In the genomic region with DNA sequence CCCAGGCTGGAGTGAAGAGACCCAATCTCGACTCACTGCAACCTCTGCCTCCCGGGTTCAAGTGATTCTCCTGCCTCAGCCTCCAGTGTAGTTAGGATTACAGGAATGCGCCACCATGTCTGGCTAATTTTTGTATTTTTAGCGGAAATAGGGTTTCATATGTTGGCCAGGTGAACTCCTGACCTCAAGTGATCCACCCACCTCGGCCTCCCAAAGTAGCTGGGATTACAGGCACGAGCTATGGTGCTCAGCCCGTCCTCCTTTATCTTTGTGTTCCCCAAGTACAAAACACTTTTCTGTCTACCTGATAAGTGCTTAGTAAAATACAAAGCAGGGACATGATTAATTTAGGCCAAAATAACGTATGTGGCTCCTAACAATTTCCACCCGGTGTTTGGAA, we compare ENCODE assay signal across 11 cellular contexts.
A peak's percentile ranks its signal among the peaks of the same experiment; 100 is the strongest.
DNase-seq lines count a peak whose midpoint lies in the region; ATAC-seq and TF ChIP-seq lines count a peak whose summit lies in the region.
"Had no signal": no experiment of that assay in that cellular context is flagged by ENCODE, and none has a peak within 500 bp of the region (broad histone marks: within the 10 kb centered on the region; RNA-seq: fewer than 3 reads in every experiment).

No MANE protein-coding gene starts in this region.

- peak overlapping the region; percentile 7 to 80 for H3K27ac ChIP-seq in left lung
- H3K27ac ChIP-seq in transverse colon = peak overlapping the region; percentile 50 to 65 (median 58)
- no peak overlapping the region for H3K27ac ChIP-seq in ascending aorta

- H3K4me1 ChIP-seq in left lung = peaks cover 0 to 25% of the 10 kb centered on the region in 2 donors
- peaks cover 0 to 4% (median 0%) of the 10 kb centered on the region in 4 donors for H3K4me1 ChIP-seq in transverse colon
- no peaks in the 10 kb centered on the region for H3K4me1 ChIP-seq in ascending aorta

- H3K36me3 Mint-ChIP-seq in activated T-cell treated with anti-CD3 and anti-CD28 coated beads, Interleukin-2, amount 50 U/mL, for 72 hours (ENCODE audit: insufficient read depth in 2 of 2) = no peaks in the 10 kb centered on the region
- H3K36me3 Mint-ChIP-seq in activated CD8-positive, alpha-beta T cell treated with anti-CD3 and anti-CD28 coated beads, Interleukin-2, amount 10 ng/mL, durations not matched to agents 7 days and 5 days (ENCODE audit: low read depth) = peaks cover 21% of the 10 kb centered on the region
- H3K36me3 Mint-ChIP-seq: WTC11 had no signal

- WGBS in transverse colon (ENCODE audit: low coverage in 1 of 2), 2 donors = 73 to 78% methylated on average over 8 to 9 of the region's 9 CpGs

- H3K27me3 Mint-ChIP-seq in activated T-cell treated with anti-CD3 and anti-CD28 coated beads, Interleukin-2, amount 50 U/mL, for 72 hours (ENCODE audit: low read depth) = no peaks in the 10 kb centered on the region
- no peaks in the 10 kb centered on the region for H3K27me3 Mint-ChIP-seq in activated CD8-positive, alpha-beta T cell treated with anti-CD3 and anti-CD28 coated beads, Interleukin-2, amount 10 ng/mL, durations not matched to agents 7 days and 5 days (ENCODE audit: low read depth)

- no peak for ATAC-seq in activated T-cell treated with anti-CD3 and anti-CD28 coated beads, Interleukin-2, amount 50 U/mL, for 72 hours (replicated peaks in 1 of 2)
- no peak for ATAC-seq in activated CD8-positive, alpha-beta T cell treated with anti-CD3 and anti-CD28 coated beads, Interleukin-2, amount 10 ng/mL, durations not matched to agents 7 days and 5 days
- ATAC-seq in left lung = no peak
- ATAC-seq in HG03460 (IDR thresholded peaks at IDR 0.05; ENCODE audit: unreplicated experiment) = no peak
- ATAC-seq in HG03442 (IDR thresholded peaks at IDR 0.05; ENCODE audit: unreplicated experiment) = no peak
- ATAC-seq: Panc1, WTC11 had no signal

- no peaks in the 10 kb centered on the region for H3K9me3 Mint-ChIP-seq in activated T-cell treated with anti-CD3 and anti-CD28 coated beads, Interleukin-2, amount 50 U/mL, for 72 hours
- no peaks in the 10 kb centered on the region for H3K9me3 Mint-ChIP-seq in activated CD8-positive, alpha-beta T cell treated with anti-CD3 and anti-CD28 coated beads, Interleukin-2, amount 10 ng/mL, durations not matched to agents 7 days and 5 days (ENCODE audit: insufficient read depth)
- H3K9me3 Mint-ChIP-seq: WTC11 had no signal

- POLR2A ChIA-PET in activated CD8-positive, alpha-beta T cell treated with anti-CD3 and anti-CD28 coated beads, Interleukin-2, amount 10 ng/mL, durations not matched to agents 7 days and 5 days (lab: Charles Lee) = interaction anchor here (0.7 to 8.6 kb wide), 12 partner anchors 11 to 109 kb away, joined by 3 to 275 read pairs (median 21); a partner anchor contains a TSS

- H3K9me3 ChIP-seq in left lung = no peaks in the 10 kb centered on the region
- no peaks in the 10 kb centered on the region for H3K9me3 ChIP-seq in transverse colon
- H3K9me3 ChIP-seq in ascending aorta = no peaks in the 10 kb centered on the region

- H3K27me3 ChIP-seq in left lung (no peaks in the 10 kb centered on the region), transverse colon (no peaks in the 10 kb centered on the region), ascending aorta (no peaks in the 10 kb centered on the region)

- TF ChIP-seq POLR2A in transverse colon (IDR thresholded peaks at IDR 0.05) = no peak

- TF ChIP-seq CTCF in left lung (IDR thresholded peaks at IDR 0.05) (no peak), transverse colon (IDR thresholded peaks at IDR 0.05) (no peak), ascending aorta (IDR thresholded peaks at IDR 0.05) (no peak)

- H3K27ac Mint-ChIP-seq in activated T-cell treated with anti-CD3 and anti-CD28 coated beads, Interleukin-2, amount 50 U/mL, for 72 hours = peak overlapping the region; percentile 99
- H3K27ac Mint-ChIP-seq in activated CD8-positive, alpha-beta T cell treated with anti-CD3 and anti-CD28 coated beads, Interleukin-2, amount 10 ng/mL, durations not matched to agents 7 days and 5 days = peak overlapping the region; percentile 92

- peaks cover 0 to 1% of the 10 kb centered on the region in 2 donors for H3K36me3 ChIP-seq in left lung
- H3K36me3 ChIP-seq in transverse colon = no peaks in the 10 kb centered on the region
- no peaks in the 10 kb centered on the region for H3K36me3 ChIP-seq in ascending aorta

- peaks cover 84% of the 10 kb centered on the region for H3K4me1 Mint-ChIP-seq in activated T-cell treated with anti-CD3 and anti-CD28 coated beads, Interleukin-2, amount 50 U/mL, for 72 hours (ENCODE audit: low read depth)
- peaks cover 85% of the 10 kb centered on the region for H3K4me1 Mint-ChIP-seq in activated CD8-positive, alpha-beta T cell treated with anti-CD3 and anti-CD28 coated beads, Interleukin-2, amount 10 ng/mL, durations not matched to agents 7 days and 5 days (ENCODE audit: low read depth)

- in situ Hi-C loops in transverse colon (cut with MboI; ENCODE audit: low pct_ligation_motif_present in 1 of 4, low pct_unique_long_range_greater_than_20kb in 1 of 4, low sequenced_read_pairs in 3 of 4) = loop anchor here in 1 of 4 donors (25.0 kb wide), 1 partner anchor 100 kb away; a partner anchor contains a TSS

- H3K4me3 ChIP-seq in left lung (no peak overlapping the region), transverse colon (no peak overlapping the region), ascending aorta (no peak overlapping the region)

- intact Hi-C loops in left lung (cut with DNase I) = no loop called here
- intact Hi-C loops in transverse colon (cut with DNase I; ENCODE audit: low total_unique reads) = no loop called here
- intact Hi-C loops in ascending aorta (cut with DNase I) = no loop called here

- CTCF ChIA-PET in activated CD8-positive, alpha-beta T cell treated with anti-CD3 and anti-CD28 coated beads, Interleukin-2, amount 10 ng/mL, durations not matched to agents 7 days and 5 days (lab: Charles Lee) = interaction anchor here (0.8 to 5.9 kb wide), 9 partner anchors 10 to 96 kb away, joined by 3 to 66 read pairs (median 25); a partner anchor contains a TSS

- TF ChIP-seq EP300 in transverse colon (IDR thresholded peaks at IDR 0.05; ENCODE audit: low read depth) = no peak

- DNase-seq in activated T-cell treated with anti-CD3 and anti-CD28 coated beads, Interleukin-2, amount 50 U/mL, for 72 hours = no peak
- DNase-seq in activated T-cell treated with anti-CD3 and anti-CD28 coated beads for 4 hours = no peak
- no peak for DNase-seq in activated CD8-positive, alpha-beta T cell treated with anti-CD3 and anti-CD28 coated beads, Interleukin-2, amount 10 ng/mL, durations not matched to agents 7 days and 5 days
- DNase-seq in left lung = no peak
- no peak for DNase-seq in transverse colon
- DNase-seq in ascending aorta (ENCODE audit: low spot score in 2 of 2) = no peak
- DNase-seq: effector CD8-positive, alpha-beta T cell had no signal

- H3K4me3 Mint-ChIP-seq in activated T-cell treated with anti-CD3 and anti-CD28 coated beads, Interleukin-2, amount 50 U/mL, for 72 hours = peak overlapping the region; percentile 80 to 82
- H3K4me3 Mint-ChIP-seq in activated CD8-positive, alpha-beta T cell treated with anti-CD3 and anti-CD28 coated beads, Interleukin-2, amount 10 ng/mL, durations not matched to agents 7 days and 5 days = peak overlapping the region; percentile 79
- H3K4me3 Mint-ChIP-seq: WTC11 had no signal

Comparison
In these comparisons a context has a peak if more than half of its experiments do, and no peak if none do; other contexts are left out.
1. H3K27ac ChIP-seq: peak in left lung (2 of 2) and transverse colon (4 of 4); none in ascending aorta (0 of 2).